ENCODE assay signal across 1 cellular context in the genomic region with DNA sequence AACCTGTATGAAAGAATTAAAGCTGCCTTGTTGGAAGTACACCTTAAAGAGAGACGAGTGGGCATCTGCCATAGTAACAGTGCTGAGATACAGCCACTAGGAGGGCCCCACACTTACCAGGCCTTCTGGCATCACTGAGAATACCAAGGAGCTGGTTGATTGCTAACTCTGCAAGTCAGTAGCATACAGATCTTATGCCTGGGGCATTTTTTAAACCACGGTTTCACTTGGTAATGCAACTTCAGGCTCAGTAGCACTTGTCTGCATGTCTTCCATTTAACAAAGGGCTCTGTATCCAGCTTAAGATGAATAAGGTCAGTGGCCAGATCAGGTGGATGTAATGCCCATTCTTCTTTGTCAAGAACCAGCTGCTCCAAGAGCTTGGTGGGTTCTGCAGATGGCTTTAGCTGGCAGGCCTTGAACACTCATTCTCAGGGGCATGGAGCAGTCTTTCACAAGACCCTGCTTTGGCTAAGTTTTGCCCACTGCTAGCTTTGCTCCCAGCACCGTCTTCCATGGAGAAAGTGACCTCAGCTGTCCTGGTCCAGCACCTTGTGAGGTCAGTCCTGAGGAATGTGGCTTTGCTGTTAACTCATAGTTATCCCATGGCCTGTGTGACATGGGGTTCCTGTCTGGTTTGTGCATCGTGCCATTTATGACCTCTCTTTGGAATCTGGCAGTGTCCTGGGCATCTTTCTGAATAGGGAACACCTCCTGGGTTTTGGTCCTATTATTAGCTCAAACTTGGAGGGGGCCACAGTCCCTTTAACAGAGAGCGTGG.
TF ChIP-seq lines count a peak whose summit lies in the region.

No MANE protein-coding gene starts in this region.

TF ChIP-seq in HepG2, 621 proteins besides CTCF, POLR2A, EP300 and RAD21:
- TF ChIP-seq AGO1 (IDR thresholded peaks at IDR 0.05; ENCODE audit: low read depth, low read length, poor library complexity, severe bottlenecking) (no peak), SOX6 (IDR thresholded peaks at IDR 0.05) (no peak), SOX6 (CRISPR knock-in tag; IDR thresholded peaks at IDR 0.05) (no peak), ZNF598 (CRISPR knock-in tag; IDR thresholded peaks at IDR 0.05; ENCODE audit: borderline replicate concordance) (no peak), MBNL3 (CRISPR knock-in tag; conservative IDR thresholded peaks at IDR 0.05) (no peak), HNRNPL (IDR thresholded peaks at IDR 0.05; ENCODE audit: low read depth, low read length) (no peak), ZFP37 (CRISPR knock-in tag; IDR thresholded peaks at IDR 0.05; ENCODE audit: borderline replicate concordance) (no peak), ZNF484 (CRISPR knock-in tag; IDR thresholded peaks at IDR 0.05; ENCODE audit: borderline replicate concordance, low read depth) (no peak), ATM (IDR thresholded peaks at IDR 0.05; ENCODE audit: borderline replicate concordance) (no peak)
- TF ChIP-seq, protein P1, sequence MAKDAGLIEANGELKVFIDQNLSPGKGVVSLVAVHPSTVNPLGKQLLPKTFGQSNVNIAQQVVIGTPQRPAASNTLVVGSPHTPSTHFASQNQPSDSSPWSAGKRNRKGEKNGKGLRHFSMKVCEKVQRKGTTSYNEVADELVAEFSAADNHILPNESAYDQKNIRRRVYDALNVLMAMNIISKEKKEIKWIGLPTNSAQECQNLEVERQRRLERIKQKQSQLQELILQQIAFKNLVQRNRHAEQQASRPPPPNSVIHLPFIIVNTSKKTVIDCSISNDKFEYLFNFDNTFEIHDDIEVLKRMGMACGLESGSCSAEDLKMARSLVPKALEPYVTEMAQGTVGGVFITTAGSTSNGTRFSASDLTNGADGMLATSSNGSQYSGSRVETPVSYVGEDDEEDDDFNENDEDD (CRISPR knock-in tag; IDR thresholded peaks at IDR 0.05; ENCODE audit: borderline replicate concordance), result no peak
- TF ChIP-seq, protein P2, sequence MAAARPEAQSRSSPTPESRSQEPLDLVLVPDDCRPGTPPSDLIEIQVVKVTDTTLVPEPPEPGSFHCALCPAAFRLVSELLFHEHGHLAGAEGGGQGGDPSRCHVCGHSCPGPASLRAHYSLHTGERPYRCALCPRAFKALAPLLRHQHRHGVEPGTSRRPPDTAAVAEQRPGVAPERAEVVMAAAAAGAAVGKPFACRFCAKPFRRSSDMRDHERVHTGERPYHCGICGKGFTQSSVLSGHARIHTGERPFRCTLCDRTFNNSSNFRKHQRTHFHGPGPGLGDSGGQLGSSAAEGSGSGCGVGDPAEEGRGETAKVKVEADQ (CRISPR knock-in tag; IDR thresholded peaks at IDR 0.05; ENCODE audit: borderline replicate concordance), result no peak
